In the genomic region with DNA sequence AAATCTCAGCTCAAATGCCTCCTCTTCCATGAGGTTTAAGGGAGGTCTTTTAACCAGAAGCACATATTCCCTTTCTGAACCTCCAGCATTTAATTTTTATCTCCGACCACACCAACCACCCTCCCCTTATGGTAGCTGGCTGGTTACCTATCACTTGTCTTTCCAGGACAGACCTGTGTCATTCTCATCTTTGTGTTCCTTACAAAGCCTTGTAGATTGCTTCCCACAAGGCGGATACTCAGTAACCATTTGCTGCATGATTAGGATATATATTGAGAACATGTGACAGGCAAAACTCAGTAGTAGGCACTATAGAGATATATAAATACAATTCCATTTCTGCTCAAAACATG, we compare ENCODE assay signal across 16 cellular contexts.
"Had no signal": no experiment of that assay in that cellular context is flagged by ENCODE, and none has a peak within 500 bp of the region (broad histone marks: within the 10 kb centered on the region; RNA-seq: fewer than 3 reads in every experiment).

No MANE protein-coding gene starts in this region.

- H3K79me2 ChIP-seq: hepatocyte had no signal

- H3K36me3 ChIP-seq: left lung had no signal

- H3K27me3 ChIP-seq: hepatocyte, left lung had no signal

- H3K9me3 ChIP-seq: left lung had no signal

- DNase-seq: activated CD4-positive, alpha-beta T cell treated with anti-CD3 and anti-CD28 coated beads, Interleukin-2, amount 50 U/mL, for 1 hour; activated CD8-positive, alpha-beta memory T cell treated with anti-CD3 and anti-CD28 coated beads for 24 hours; activated naive CD8-positive, alpha-beta T cell treated with anti-CD3 and anti-CD28 coated beads for 36 hours; anterior cingulate cortex; dermis blood vessel endothelial cell; islet precursor cell; left lung; naive thymus-derived CD8-positive, alpha-beta T cell; posterior cingulate gyrus; stimulated activated CD4-positive, alpha-beta T cell treated with anti-CD3 and anti-CD28 coated beads, Interleukin-4, amount 100 ng/mL, for 4 hours; stimulated activated CD8-positive, alpha-beta memory T cell treated with anti-CD3 and anti-CD28 coated beads, Interleukin-4, amount 100 ng/mL, for 48 hours; stimulated activated naive CD4-positive, alpha-beta T cell treated with Interleukin-2 at 50 U/mL for 16 hours; T-helper 9 cell; trophoblast cell had no signal

- ATAC-seq: naive thymus-derived CD8-positive, alpha-beta T cell had no signal

- H3K27ac ChIP-seq: left lung had no signal

- H3K4me3 ChIP-seq: hepatocyte, left lung, skin epidermis had no signal

- H2AFZ ChIP-seq: hepatocyte had no signal

- H3K4me2 ChIP-seq: hepatocyte had no signal
